In the genomic region with DNA sequence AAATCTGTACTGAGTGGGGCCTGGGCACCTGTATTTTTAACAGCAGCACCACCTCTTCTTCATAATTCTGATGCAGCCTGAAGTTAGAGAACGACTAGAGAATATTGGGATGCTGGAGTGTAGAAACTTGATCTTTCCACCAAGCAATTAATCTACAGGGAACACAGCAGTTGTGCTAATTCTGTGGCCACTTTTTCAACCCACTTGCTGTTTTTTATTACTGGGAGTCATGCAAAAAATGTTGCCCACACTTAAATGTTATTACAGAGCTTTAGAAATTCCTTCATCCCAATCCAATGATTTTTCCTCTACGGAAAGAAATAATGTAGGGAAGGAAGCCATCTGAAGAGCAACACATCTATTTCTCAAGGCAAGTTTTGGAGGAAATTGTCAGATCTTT, we compare ENCODE assay signal across 21 cellular contexts.
DNase-seq lines count a peak whose midpoint lies in the region; ATAC-seq and TF ChIP-seq lines count a peak whose summit lies in the region.
"Had no signal": no experiment of that assay in that cellular context is flagged by ENCODE, and none has a peak within 500 bp of the region (broad histone marks: within the 10 kb centered on the region; RNA-seq: fewer than 3 reads in every experiment).

No MANE protein-coding gene starts in this region.

- peak overlapping the region in 1 of 3 experiments; percentile 0 for H3K4me3 Mint-ChIP-seq in nephron
- H3K4me3 Mint-ChIP-seq: CD4-positive, alpha-beta T cell had no signal

- no peaks in the 10 kb centered on the region for H3K27me3 Mint-ChIP-seq in nephron (ENCODE audit: low read depth)

- H3K4me1 Mint-ChIP-seq in nephron = peaks cover 62% of the 10 kb centered on the region

- no peaks in the 10 kb centered on the region for H3K36me3 Mint-ChIP-seq in nephron (ENCODE audit: low read depth)

- POLR2A ChIA-PET in HEK293T (lab: Yijun Ruan, JAX) = no interaction called here

- TF ChIP-seq CTCF in astrocyte of the spinal cord (IDR thresholded peaks at IDR 0.05; ENCODE audit: low read depth, low read length) (no peak), nephron (IDR thresholded peaks at IDR 0.05; ENCODE audit: unreplicated experiment in 3 of 3) (no peak)

- ATAC-seq in HG02798 (IDR thresholded peaks at IDR 0.05; ENCODE audit: poor library complexity, unreplicated experiment) = no peak
- ATAC-seq in HG03159 (IDR thresholded peaks at IDR 0.05; ENCODE audit: unreplicated experiment) = no peak
- no peak for ATAC-seq in GM21717 (IDR thresholded peaks at IDR 0.05; ENCODE audit: unreplicated experiment)

- H3K9me3 Mint-ChIP-seq in nephron = no peaks in the 10 kb centered on the region
- H3K9me3 Mint-ChIP-seq: CD4-positive, alpha-beta T cell had no signal

- in situ Hi-C loops in astrocyte of the spinal cord (cut with HindIII; ENCODE audit: low sequenced_read_pairs) = no loop called here

- DNase-seq in AG20443 (ENCODE audit: low spot score) (peak; percentile 21), HEK293T (ENCODE audit: extremely low spot score) (no peak), astrocyte of the spinal cord (ENCODE audit: low read depth, low spot score) (peak; percentile 43), NCI-H446 treated with DMSO at 0.1 percent for 48 hours (lab: John Stamatoyannopoulos, UW) (no peak)
- DNase-seq: CD4-positive, alpha-beta T cell; COR-L47; DMS79; H7; IMR-90; MV-4-11; NCI-H1105 treated with DMSO at 0.1 percent for 48 hours; NCI-H2029 treated with DMSO at 0.1 percent for 48 hours; NCI-H2171; NCI-H345; NCI-H526 had no signal

- CTCF ChIA-PET in HEK293T (lab: Yijun Ruan, JAX) = no interaction called here

- H3K27ac Mint-ChIP-seq in nephron = peak overlapping the region; percentile 37 to 79 (median 71)
- H3K27ac Mint-ChIP-seq: CD4-positive, alpha-beta T cell had no signal

- H3K4me3 ChIP-seq in astrocyte of the spinal cord (ENCODE audit: low read depth, low read length) = no peak overlapping the region
- H3K4me3 ChIP-seq: BLaER1, SJSA1 had no signal

TF ChIP-seq in HEK293T, 16 proteins besides CTCF, POLR2A, EP300 and RAD21:
- TF ChIP-seq ARNT (IDR thresholded peaks at IDR 0.05) = peak; percentile 58; the same call in 1 of the 2 replicates
- TF ChIP-seq TARDBP (IDR thresholded peaks at IDR 0.05) = no peak

Comparison
In these comparisons a context has a peak if more than half of its experiments do, and no peak if none do; other contexts are left out.
1. DNase-seq: peak in AG20443 (single experiment) and astrocyte of the spinal cord (single experiment); none in HEK293T (single experiment) and NCI-H446 treated with DMSO at 0.1 percent for 48 hours (single experiment).